9 cellular contexts compared by ENCODE assay signal in genomic region chr19:8615813-8616596, GRCh38. TPM values are rescaled to one million over a fixed set of nuclear protein-coding genes. Genes with fewer than 3 reads are reported as not detected.
DNase-seq lines count a peak whose midpoint lies in the region; ATAC-seq and TF ChIP-seq lines count a peak whose summit lies in the region.
"Had no signal": no experiment of that assay in that cellular context is flagged by ENCODE, and none has a peak within 500 bp of the region (broad histone marks: within the 10 kb centered on the region; RNA-seq: fewer than 3 reads in every experiment).

No MANE protein-coding gene starts in this region.

- peak in 1 of 2 donors; percentile 16 for TF ChIP-seq EP300 in tibial nerve (IDR thresholded peaks at IDR 0.05)

- DNase-seq in GM03348 (ENCODE audit: low spot score), result peak; percentile 79
- peak; percentile 64 for DNase-seq in NAMALWA (ENCODE audit: low spot score)
- DNase-seq in activated CD4-positive, alpha-beta T cell treated with anti-CD3 and anti-CD28 coated beads, Interleukin-2, amount 50 U/mL, for 1 hour, result peak; percentile 64
- DNase-seq in effector CD8-positive, alpha-beta T cell (lab: John Stamatoyannopoulos, UW), result peak; percentile 48
- DNase-seq in mucosa of gallbladder (ENCODE audit: low spot score), result peak; percentile 42
- peak; percentile 36 to 63 for DNase-seq in tibial nerve (ENCODE audit: low spot score in 2 of 2)
- DNase-seq in NCI-H1436 (lab: John Stamatoyannopoulos, UW), result no peak

- whole genome bisulfite sequencing in tibial nerve, 2 donors, result 40 to 42% methylated on average over 23 of the region's 23 CpGs

- no peak for TF ChIP-seq POLR2A in tibial nerve (IDR thresholded peaks at IDR 0.05)

- H3K36me3 ChIP-seq in tibial nerve, result no peaks in the 10 kb centered on the region

- H3K4me3 ChIP-seq in tibial nerve, result no peak overlapping the region

- no peaks in the 10 kb centered on the region for H3K9me3 ChIP-seq in tibial nerve

- H3K27ac ChIP-seq in tibial nerve, result no peak overlapping the region

- TF ChIP-seq CTCF in tibial nerve (IDR thresholded peaks at IDR 0.05), result peak; percentile 68 to 92 (median 77)

- ATAC-seq in HG02938 (IDR thresholded peaks at IDR 0.05; ENCODE audit: unreplicated experiment), result no peak

- H3K4me1 ChIP-seq in tibial nerve, result peaks cover 0 to 11% (median 0%) of the 10 kb centered on the region in 4 donors

- no peaks in the 10 kb centered on the region for H3K27me3 ChIP-seq in tibial nerve

RNA-seq across cellular contexts. Expression of gene ADAMTS10, which starts 5.5 kb away (rescaled TPM):
- total RNA-seq in mucosa of gallbladder (32.6 TPM), tibial nerve (100 to 1,000 TPM in 1 of 4 donors, 10 to 100 TPM in 3; 37.3 to 140 (median 66.6) TPM)

RNA-seq across cellular contexts. Expression of gene NFILZ, which starts 14.4 kb away (rescaled TPM):
- not detected for total RNA-seq in mucosa of gallbladder
- total RNA-seq in tibial nerve, result not detected
- total RNA-seq: activated CD8-positive, alpha-beta memory T cell treated with anti-CD3 and anti-CD28 coated beads for 36 hours had no signal

RNA-seq across cellular contexts. Expression of gene MYO1F, which starts 38.8 kb away (rescaled TPM):
- total RNA-seq in mucosa of gallbladder, result 47.2 TPM
- total RNA-seq in tibial nerve, result 10 to 100 TPM; 20.3 to 61.5 (median 21.7) TPM
